25 cellular contexts compared by ENCODE assay signal in the genomic region with DNA sequence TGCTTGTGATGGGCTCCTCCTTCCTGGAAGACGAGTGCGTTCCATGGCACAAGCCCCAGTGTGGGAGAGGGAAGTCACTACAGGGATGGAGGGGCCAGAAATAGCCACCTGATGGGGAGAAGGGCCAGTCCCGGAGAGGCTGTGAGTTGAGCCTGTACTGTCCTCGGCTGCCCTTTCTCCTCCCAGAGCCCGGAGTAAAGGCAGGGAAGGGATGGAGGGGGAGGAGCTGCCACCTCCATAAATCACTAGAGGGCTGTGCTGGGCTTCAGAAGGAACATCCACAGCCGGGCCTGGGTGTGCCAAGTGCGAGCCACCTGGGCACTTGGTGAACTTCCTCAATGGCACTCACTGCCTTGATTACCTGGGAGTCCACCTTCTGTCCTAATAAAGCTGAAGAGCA.
A peak's percentile ranks its signal among the peaks of the same experiment; 100 is the strongest.
DNase-seq lines count a peak whose midpoint lies in the region; ATAC-seq lines count a peak whose summit lies in the region.
"Had no signal": no experiment of that assay in that cellular context is flagged by ENCODE, and none has a peak within 500 bp of the region (broad histone marks: within the 10 kb centered on the region; RNA-seq: fewer than 3 reads in every experiment).

No MANE protein-coding gene starts in this region.

- no peak overlapping the region for H3K4me3 Mint-ChIP-seq in stimulated activated effector memory CD8-positive, alpha-beta T cell treated with anti-CD3 and anti-CD28 coated beads, Interleukin-12 subunit alpha, Interleukin-12 subunit beta, amount 100 ng/mL, for 72 hours
- no peak overlapping the region for H3K4me3 Mint-ChIP-seq in immature natural killer cell
- H3K4me3 Mint-ChIP-seq: CD8-positive, alpha-beta memory T cell had no signal

- H3K27ac ChIP-seq in right cardiac atrium (ENCODE audit: low read length), result peak overlapping the region; percentile 14
- H3K27ac ChIP-seq: BLaER1 treated with 17β-estradiol and CSF1 and Interleukin-3, amounts not matched to agents 10 nM and 100 nM; HL-60; PC-9 had no signal

- peaks cover 8% of the 10 kb centered on the region for H3K4me1 Mint-ChIP-seq in stimulated activated effector memory CD8-positive, alpha-beta T cell treated with anti-CD3 and anti-CD28 coated beads, Interleukin-12 subunit alpha, Interleukin-12 subunit beta, amount 100 ng/mL, for 72 hours
- peaks cover 0 to under 1% of the 10 kb centered on the region in 2 donors for H3K4me1 Mint-ChIP-seq in immature natural killer cell
- H3K4me1 Mint-ChIP-seq: CD8-positive, alpha-beta memory T cell had no signal

- peak overlapping the region; percentile 66 for H3K27ac Mint-ChIP-seq in stimulated activated effector memory CD8-positive, alpha-beta T cell treated with anti-CD3 and anti-CD28 coated beads, Interleukin-12 subunit alpha, Interleukin-12 subunit beta, amount 100 ng/mL, for 72 hours
- no peak overlapping the region for H3K27ac Mint-ChIP-seq in immature natural killer cell
- H3K27ac Mint-ChIP-seq: CD8-positive, alpha-beta memory T cell had no signal

- H3K4me1 ChIP-seq in right cardiac atrium (ENCODE audit: control insufficient read depth, insufficient read depth, low read length), result peaks cover 10% of the 10 kb centered on the region

- peak; percentile 86 to 87 for ATAC-seq in right cardiac atrium
- ATAC-seq in stimulated activated effector memory CD8-positive, alpha-beta T cell treated with anti-CD3 and anti-CD28 coated beads, Interleukin-12 subunit alpha, Interleukin-12 subunit beta, amount 100 ng/mL, for 72 hours, result no peak
- ATAC-seq: HCT116, HepG2 had no signal

- H3K9me3 Mint-ChIP-seq in stimulated activated effector memory CD8-positive, alpha-beta T cell treated with anti-CD3 and anti-CD28 coated beads, Interleukin-12 subunit alpha, Interleukin-12 subunit beta, amount 100 ng/mL, for 72 hours, result no peaks in the 10 kb centered on the region
- no peaks in the 10 kb centered on the region for H3K9me3 Mint-ChIP-seq in immature natural killer cell
- H3K9me3 Mint-ChIP-seq: CD8-positive, alpha-beta memory T cell had no signal

- no peaks in the 10 kb centered on the region for H3K27me3 Mint-ChIP-seq in immature natural killer cell (ENCODE audit: low read depth in 3 of 3)
- H3K27me3 Mint-ChIP-seq: CD8-positive, alpha-beta memory T cell had no signal

- no peak overlapping the region for H3K4me3 ChIP-seq in right cardiac atrium (ENCODE audit: low read length)
- H3K4me3 ChIP-seq: BLaER1 treated with 17β-estradiol and CSF1 and Interleukin-3, amounts not matched to agents 10 nM and 100 nM; PC-9 had no signal

- 57% methylated on average over 7 of the region's 7 CpGs for WGBS in right cardiac atrium

- no peaks in the 10 kb centered on the region for H3K27me3 ChIP-seq in right cardiac atrium (ENCODE audit: control insufficient read depth, insufficient read depth)
- H3K27me3 ChIP-seq: BLaER1 treated with 17β-estradiol and CSF1 and Interleukin-3, amounts not matched to agents 10 nM and 100 nM had no signal

- H3K36me3 Mint-ChIP-seq in stimulated activated effector memory CD8-positive, alpha-beta T cell treated with anti-CD3 and anti-CD28 coated beads, Interleukin-12 subunit alpha, Interleukin-12 subunit beta, amount 100 ng/mL, for 72 hours, result peaks cover 52% of the 10 kb centered on the region
- H3K36me3 Mint-ChIP-seq in immature natural killer cell, result peaks cover 5 to 18% (median 9%) of the 10 kb centered on the region in 3 donors

- intact Hi-C loops in right cardiac atrium (cut with DNase I), result no loop called here

- H3K9me3 ChIP-seq in right cardiac atrium (ENCODE audit: control insufficient read depth, low read length), result no peaks in the 10 kb centered on the region
- H3K9me3 ChIP-seq: BLaER1 treated with 17β-estradiol and CSF1 and Interleukin-3, amounts not matched to agents 10 nM and 100 nM; SK-N-SH had no signal

- peak; percentile 56 for DNase-seq in NCI-H2227 (lab: John Stamatoyannopoulos, UW; ENCODE audit: unreplicated experiment)
- no peak for DNase-seq in NCI-H2227 treated with DMSO at 0.1 percent for 48 hours (lab: John Stamatoyannopoulos, UW)
- DNase-seq in cerebellar cortex (ENCODE audit: low spot score), result peak; percentile 66
- DNase-seq in right cardiac atrium, result peak; percentile 53 to 74 (median 69)
- no peak for DNase-seq in stimulated activated effector memory CD8-positive, alpha-beta T cell treated with anti-CD3 and anti-CD28 coated beads, Interleukin-12 subunit alpha, Interleukin-12 subunit beta, amount 100 ng/mL, for 72 hours (ENCODE audit: low spot score in 2 of 2)
- DNase-seq in NCI-H187 (lab: John Stamatoyannopoulos, UW), result no peak
- DNase-seq in immature natural killer cell, result no peak
- DNase-seq: 8988T; CD8-positive, alpha-beta memory T cell; GDM1; KBM-7; MM.1S; NCI-H1048; NCI-H1436 treated with DMSO at 0.1 percent for 48 hours; NCI-H2029; NCI-H446; NCI-H69; PC-9; RPMI8226; SIG-M5; SK-N-SH had no signal

Comparison
In these comparisons a context has a peak if more than half of its experiments do, and no peak if none do; other contexts are left out.
1. DNase-seq: peak in NCI-H2227 (single experiment), cerebellar cortex (single experiment) and right cardiac atrium (3 of 3); none in NCI-H2227 treated with DMSO at 0.1 percent for 48 hours (single experiment), stimulated activated effector memory CD8-positive, alpha-beta T cell treated with anti-CD3 and anti-CD28 coated beads, Interleukin-12 subunit alpha, Interleukin-12 subunit beta, amount 100 ng/mL, for 72 hours (0 of 2), NCI-H187 (0 of 2) and immature natural killer cell (0 of 3).